In genomic region chr17:27665549-27665948, GRCh38 we compare ENCODE assay signal across 22 cellular contexts. TPM values are rescaled to one million over a fixed set of nuclear protein-coding genes. Genes with fewer than 3 reads are reported as not detected.
A peak's percentile ranks its signal among the peaks of the same experiment; 100 is the strongest.
DNase-seq lines count a peak whose midpoint lies in the region; ATAC-seq, FAIRE-seq and TF ChIP-seq lines count a peak whose summit lies in the region.
"Had no signal": no experiment of that assay in that cellular context is flagged by ENCODE, and none has a peak within 500 bp of the region (broad histone marks: within the 10 kb centered on the region; RNA-seq: fewer than 3 reads in every experiment).

No MANE protein-coding gene starts in this region.

- H4K20me1 ChIP-seq in osteoblast (ENCODE audit: insufficient read depth, low read length) (no peaks in the 10 kb centered on the region), GM23338 (replicated peaks; ENCODE audit: insufficient read depth) (no peaks in the 10 kb centered on the region)
- H4K20me1 ChIP-seq: BLaER1 had no signal

- H3K9me2 ChIP-seq in GM23338 (ENCODE audit: insufficient read depth), result no peaks in the 10 kb centered on the region

- H3K4me1 ChIP-seq in osteoblast (ENCODE audit: insufficient read depth, low read length), result no peaks in the 10 kb centered on the region
- no peaks in the 10 kb centered on the region for H3K4me1 ChIP-seq in GM23338 (ENCODE audit: insufficient read depth)
- H3K4me1 ChIP-seq: BLaER1, Caco-2 had no signal

- TF ChIP-seq CTCF in chondrocyte (IDR thresholded peaks at IDR 0.05), result no peak
- no peak for TF ChIP-seq CTCF in osteoblast (IDR thresholded peaks at IDR 0.05; ENCODE audit: extremely low read depth, low read depth, low read length)
- no peak for TF ChIP-seq CTCF in GM23338 (conservative IDR thresholded peaks at IDR 0.05; ENCODE audit: low read depth in 2 of 2)

- H3K27me3 ChIP-seq in osteoblast (ENCODE audit: insufficient read depth, low read length) (no peaks in the 10 kb centered on the region), GM23338 (ENCODE audit: insufficient read depth) (no peaks in the 10 kb centered on the region)
- H3K27me3 ChIP-seq: BLaER1 had no signal

- H3K4me3 ChIP-seq in osteoblast (ENCODE audit: insufficient read depth, low read length), result no peak overlapping the region
- H3K4me3 ChIP-seq in GM23338, result no peak overlapping the region
- H3K4me3 ChIP-seq: BLaER1 had no signal

- H3K27ac ChIP-seq in osteoblast (ENCODE audit: low read depth, low read length) (no peak overlapping the region), GM23338 (ENCODE audit: low read depth) (no peak overlapping the region)
- H3K27ac ChIP-seq: 22Rv1, BLaER1, C4-2B had no signal

- no peak overlapping the region for H2AFZ ChIP-seq in osteoblast (ENCODE audit: low read length)
- no peak overlapping the region for H2AFZ ChIP-seq in GM23338

- no peak overlapping the region for H3K4me3 Mint-ChIP-seq in chondrocyte (ENCODE audit: unreplicated experiment)
- H3K4me3 Mint-ChIP-seq in GM23338, result no peak overlapping the region
- H3K4me3 Mint-ChIP-seq: B cell; CD4-positive, CD25-positive, alpha-beta regulatory T cell; CD8-positive, alpha-beta T cell had no signal

- H3K36me3 Mint-ChIP-seq in chondrocyte (ENCODE audit: low read depth), result no peaks in the 10 kb centered on the region
- no peaks in the 10 kb centered on the region; the same call in 2 of the 3 replicates for H3K36me3 Mint-ChIP-seq in GM23338 (ENCODE audit: low read depth)
- H3K36me3 Mint-ChIP-seq: CD4-positive, CD25-positive, alpha-beta regulatory T cell; CD8-positive, alpha-beta T cell had no signal

- no peak for TF ChIP-seq POLR2A in GM12891 (IDR thresholded peaks at IDR 0.05; ENCODE audit: low read depth, low read length)

- FAIRE-seq in GM12891 (lab: Jason Lieb, UNC), result no peak
- FAIRE-seq: A204.1, G401.6, GM19239, H54 had no signal

- H3K79me2 ChIP-seq in osteoblast (ENCODE audit: insufficient read depth, low read length), result no peaks in the 10 kb centered on the region
- H3K79me2 ChIP-seq in GM23338 (replicated peaks; ENCODE audit: insufficient read depth), result no peaks in the 10 kb centered on the region

- H3K4me1 Mint-ChIP-seq in chondrocyte (ENCODE audit: low read depth) (no peaks in the 10 kb centered on the region), GM23338 (no peaks in the 10 kb centered on the region)
- H3K4me1 Mint-ChIP-seq: B cell; CD4-positive, CD25-positive, alpha-beta regulatory T cell had no signal

- H3K9me3 ChIP-seq in osteoblast (ENCODE audit: low read depth, low read length), result no peaks in the 10 kb centered on the region
- H3K9me3 ChIP-seq: BLaER1, Caco-2 had no signal

- H3K4me2 ChIP-seq in osteoblast (ENCODE audit: insufficient read depth, low read length) (no peak overlapping the region), GM23338 (no peak overlapping the region)
- H3K4me2 ChIP-seq: BLaER1 had no signal

- peak; percentile 1 for DNase-seq in activated CD4-positive, alpha-beta T cell treated with anti-CD3 and anti-CD28 coated beads for 1 hour
- no peak for DNase-seq in activated CD4-positive, alpha-beta T cell treated with anti-CD3 and anti-CD28 coated beads, Interleukin-2, amount 50 U/mL, for 1 hour
- DNase-seq in chondrocyte (ENCODE audit: low spot score) (peak; percentile 51), osteoblast (ENCODE audit: insufficient read length, low spot score, missing footprints) (peak; percentile 49), NCI-H146 treated with DMSO at 0.1 percent for 48 hours (lab: John Stamatoyannopoulos, UW; ENCODE audit: unreplicated experiment) (no peak), GM23338 (ENCODE audit: low spot score) (no peak), GM12891 (ENCODE audit: insufficient read length, low spot score) (no peak)
- DNase-seq: CD4-positive, CD25-positive, alpha-beta regulatory T cell; CD8-positive, alpha-beta T cell; DMS153; DND-41; GOT3; HCEC 1CT had no signal

- H3K27me3 Mint-ChIP-seq in chondrocyte (ENCODE audit: low read depth) (peaks cover 23% of the 10 kb centered on the region), GM23338 (ENCODE audit: insufficient read depth, low read depth, poor library complexity) (peaks cover 9% of the 10 kb centered on the region)
- H3K27me3 Mint-ChIP-seq: CD4-positive, CD25-positive, alpha-beta regulatory T cell had no signal

- H3F3A ChIP-seq in GM23338 (replicated peaks; ENCODE audit: low read depth), result no peaks in the 10 kb centered on the region

- no peak for ATAC-seq in GM23338
- ATAC-seq: CD8-positive, alpha-beta T cell had no signal

- H3K36me3 ChIP-seq in osteoblast (ENCODE audit: insufficient read depth, low read length) (no peaks in the 10 kb centered on the region), GM23338 (ENCODE audit: insufficient read depth) (no peaks in the 10 kb centered on the region)
- H3K36me3 ChIP-seq: BLaER1 had no signal

- no peaks in the 10 kb centered on the region for H3K9me3 Mint-ChIP-seq in chondrocyte (ENCODE audit: low read depth)
- peaks cover 3% of the 10 kb centered on the region; the same call in 1 of the 3 replicates for H3K9me3 Mint-ChIP-seq in GM23338
- H3K9me3 Mint-ChIP-seq: CD4-positive, CD25-positive, alpha-beta regulatory T cell; CD8-positive, alpha-beta T cell had no signal

- no peak overlapping the region for H3K27ac Mint-ChIP-seq in chondrocyte (ENCODE audit: unreplicated experiment)
- no peak overlapping the region for H3K27ac Mint-ChIP-seq in GM23338
- H3K27ac Mint-ChIP-seq: B cell; CD4-positive, CD25-positive, alpha-beta regulatory T cell; CD8-positive, alpha-beta T cell had no signal

TF ChIP-seq in GM23338, 12 proteins besides CTCF, POLR2A, EP300 and RAD21 (continues in another document):
- TF ChIP-seq ZNF331 (CRISPR knock-in tag; IDR thresholded peaks at IDR 0.05; ENCODE audit: low read depth) (no peak), REST (IDR thresholded peaks at IDR 0.05; ENCODE audit: unreplicated experiment) (no peak), CREB1 (CRISPR knock-in tag; IDR thresholded peaks at IDR 0.05; ENCODE audit: low read depth) (no peak), STAT1 (IDR thresholded peaks at IDR 0.05; ENCODE audit: unreplicated experiment) (no peak)

TF ChIP-seq in GM12891, 5 proteins besides CTCF, POLR2A, EP300 and RAD21:
- no peak for TF ChIP-seq TAF1 (IDR thresholded peaks at IDR 0.05; ENCODE audit: low read depth, low read length)
- no peak for TF ChIP-seq SPI1 (IDR thresholded peaks at IDR 0.05; ENCODE audit: low read depth, low read length)
- no peak for TF ChIP-seq PAX5 (IDR thresholded peaks at IDR 0.05; ENCODE audit: insufficient read depth, low read length, severe bottlenecking)
- TF ChIP-seq POU2F2 (IDR thresholded peaks at IDR 0.05; ENCODE audit: low read depth, low read length), result no peak
- TF ChIP-seq POLR2AphosphoS5 (IDR thresholded peaks at IDR 0.05; ENCODE audit: low read depth, low read length), result no peak

RNA-seq across cellular contexts. Expression of gene LGALS9, which starts 34.6 kb away (rescaled TPM):
- total RNA-seq in chondrocyte (2.1 to 4.3 TPM (median 2.9 TPM) in 3 replicates), osteoblast (1.4 and 4.7 TPM in 2 replicates)
- total RNA-seq in GM23338 (2014; rRNA removed; shearing (Covaris generic)), result 0.73 and 1.6 TPM in 2 replicates
- 0.48 and 1.8 TPM in 2 replicates for polyA plus RNA-seq in GM23338 (2016; fragmentation: Nextera tagmentation; extraction: Ambion mirVana)
- polyA plus RNA-seq in GM12891 (2012; ENCODE audit: low read depth, missing spikeins), result 380 TPM

Comparison
In these comparisons a context has a peak if more than half of its experiments do, and no peak if none do; other contexts are left out.
1. DNase-seq: peak in activated CD4-positive, alpha-beta T cell treated with anti-CD3 and anti-CD28 coated beads for 1 hour (single experiment), chondrocyte (single experiment) and osteoblast (single experiment); none in activated CD4-positive, alpha-beta T cell treated with anti-CD3 and anti-CD28 coated beads, Interleukin-2, amount 50 U/mL, for 1 hour (single experiment), NCI-H146 treated with DMSO at 0.1 percent for 48 hours (single experiment), GM23338 (single experiment) and GM12891 (single experiment).